In the genomic region with DNA sequence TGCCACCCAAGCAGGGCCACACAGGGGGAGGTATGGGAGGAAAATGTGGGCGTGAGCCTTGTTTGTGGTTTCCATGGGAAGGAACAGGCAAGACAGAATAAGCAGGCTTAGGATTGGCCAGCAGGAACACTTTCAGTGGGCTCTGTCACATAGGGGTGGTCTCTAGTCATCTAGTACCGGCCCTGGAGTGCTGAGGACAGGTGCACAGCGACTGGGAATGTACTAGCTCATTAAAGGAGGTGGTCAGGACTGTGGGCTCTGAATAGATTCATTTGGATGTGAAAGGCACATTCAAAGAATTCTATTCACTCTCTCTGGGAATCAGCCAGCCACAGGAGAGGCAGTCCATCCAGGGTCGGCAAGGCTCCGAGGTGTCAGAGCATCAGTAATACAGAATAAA, we compare ENCODE assay signal across 20 cellular contexts.
DNase-seq lines count a peak whose midpoint lies in the region; ATAC-seq and TF ChIP-seq lines count a peak whose summit lies in the region.
"Had no signal": no experiment of that assay in that cellular context is flagged by ENCODE, and none has a peak within 500 bp of the region (broad histone marks: within the 10 kb centered on the region; RNA-seq: fewer than 3 reads in every experiment).

No MANE protein-coding gene starts in this region.

- H3K4me1 ChIP-seq in SJCRH30 = peaks cover 7% of the 10 kb centered on the region; the same call in 1 of the 2 replicates
- H3K4me1 ChIP-seq in naive thymus-derived CD4-positive, alpha-beta T cell (ENCODE audit: control insufficient read depth in 2 of 2, insufficient read depth in 2 of 2, low read length in 2 of 2) = no peaks in the 10 kb centered on the region
- H3K4me1 ChIP-seq: A549 had no signal

- peaks cover 3% of the 10 kb centered on the region for H3K27me3 Mint-ChIP-seq in neural crest cell (ENCODE audit: low read depth)
- H3K27me3 Mint-ChIP-seq in naive thymus-derived CD4-positive, alpha-beta T cell = peaks cover 4 to 21% (median 5%) of the 10 kb centered on the region in 5 donors
- H3K27me3 Mint-ChIP-seq in CD4-positive, alpha-beta T cell = no peaks in the 10 kb centered on the region
- H3K27me3 Mint-ChIP-seq in stimulated activated memory B cell treated with anti-CD40 and anti-IgM and Interleukin-4, amounts not matched to agents 10 μg/mL and 1 μg/mL and 100 μg/mL, for 72 hours = peaks cover 20% of the 10 kb centered on the region

- peak overlapping the region; percentile 24 for H3K27ac Mint-ChIP-seq in neural crest cell (ENCODE audit: unreplicated experiment)
- no peak overlapping the region for H3K27ac Mint-ChIP-seq in naive thymus-derived CD4-positive, alpha-beta T cell
- H3K27ac Mint-ChIP-seq in CD4-positive, alpha-beta T cell = no peak overlapping the region
- H3K27ac Mint-ChIP-seq in stimulated activated memory B cell treated with anti-CD40 and anti-IgM and Interleukin-4, amounts not matched to agents 10 μg/mL and 1 μg/mL and 100 μg/mL, for 72 hours = no peak overlapping the region
- H3K27ac Mint-ChIP-seq: CD4-positive, alpha-beta memory T cell had no signal

- H3K4me1 Mint-ChIP-seq in neural crest cell = peaks cover 20% of the 10 kb centered on the region
- H3K4me1 Mint-ChIP-seq in naive thymus-derived CD4-positive, alpha-beta T cell = no peaks in the 10 kb centered on the region
- H3K4me1 Mint-ChIP-seq in CD4-positive, alpha-beta T cell (ENCODE audit: low read depth) = no peaks in the 10 kb centered on the region
- no peaks in the 10 kb centered on the region for H3K4me1 Mint-ChIP-seq in stimulated activated memory B cell treated with anti-CD40 and anti-IgM and Interleukin-4, amounts not matched to agents 10 μg/mL and 1 μg/mL and 100 μg/mL, for 72 hours
- H3K4me1 Mint-ChIP-seq: CD4-positive, alpha-beta memory T cell; IgD-negative memory B cell had no signal

- POLR2A ChIA-PET in naive thymus-derived CD4-positive, alpha-beta T cell (lab: Charles Lee) = no interaction called here
- POLR2A ChIA-PET in CD4-positive, alpha-beta T cell (lab: Charles Lee) = no interaction called here

- H3K36me3 Mint-ChIP-seq in neural crest cell (ENCODE audit: low read depth) = no peaks in the 10 kb centered on the region
- H3K36me3 Mint-ChIP-seq in naive thymus-derived CD4-positive, alpha-beta T cell = no peaks in the 10 kb centered on the region
- no peaks in the 10 kb centered on the region for H3K36me3 Mint-ChIP-seq in CD4-positive, alpha-beta T cell (ENCODE audit: low read depth)
- no peaks in the 10 kb centered on the region for H3K36me3 Mint-ChIP-seq in stimulated activated memory B cell treated with anti-CD40 and anti-IgM and Interleukin-4, amounts not matched to agents 10 μg/mL and 1 μg/mL and 100 μg/mL, for 72 hours
- H3K36me3 Mint-ChIP-seq: CD4-positive, alpha-beta memory T cell; IgD-negative memory B cell had no signal

- CTCF ChIA-PET in naive thymus-derived CD4-positive, alpha-beta T cell (lab: Charles Lee) = no interaction called here
- CTCF ChIA-PET in CD4-positive, alpha-beta T cell (lab: Charles Lee) = no interaction called here

- DNase-seq in H7 (peak; percentile 39), SJCRH30 (peak; percentile 84 to 90), iPS DF 19.7 (ENCODE audit: low read depth, low spot score) (peak; percentile 59), neural crest cell (ENCODE audit: low read depth, low spot score) (no peak), SHP77 treated with DMSO at 0.1 percent for 48 hours (lab: John Stamatoyannopoulos, UW) (no peak)
- DNase-seq in naive thymus-derived CD4-positive, alpha-beta T cell = no peak
- no peak for DNase-seq in CD4-positive, alpha-beta T cell
- DNase-seq: CD4-positive, alpha-beta memory T cell; DMS53; EL; Karpas-422; NCI-H1417 treated with DMSO at 0.1 percent for 48 hours; NCI-H187 treated with DMSO at 0.1 percent for 48 hours; NCI-H2227 treated with DMSO at 0.1 percent for 48 hours; NCI-H524; NCI-H82; SIG-M5 had no signal

- H3K27ac ChIP-seq in SJCRH30 = peak overlapping the region; percentile 55; the same call in 1 of the 2 replicates
- no peak overlapping the region for H3K27ac ChIP-seq in naive thymus-derived CD4-positive, alpha-beta T cell (ENCODE audit: low read depth, low read length)
- H3K27ac ChIP-seq in CD4-positive, alpha-beta T cell (ENCODE audit: low read depth, low read length) = no peak overlapping the region
- H3K27ac ChIP-seq: A549 had no signal

- no peak overlapping the region for H3K4me3 ChIP-seq in H7 (ENCODE audit: insufficient read depth, low read depth, low read length)
- H3K4me3 ChIP-seq in SJCRH30 = no peak overlapping the region
- H3K4me3 ChIP-seq in naive thymus-derived CD4-positive, alpha-beta T cell (ENCODE audit: low read length) = no peak overlapping the region
- H3K4me3 ChIP-seq: A549 had no signal

- H3K9me3 Mint-ChIP-seq in neural crest cell = no peaks in the 10 kb centered on the region
- peaks cover 0 to 3% (median 0%) of the 10 kb centered on the region in 11 donors for H3K9me3 Mint-ChIP-seq in naive thymus-derived CD4-positive, alpha-beta T cell
- no peaks in the 10 kb centered on the region for H3K9me3 Mint-ChIP-seq in CD4-positive, alpha-beta T cell
- H3K9me3 Mint-ChIP-seq in stimulated activated memory B cell treated with anti-CD40 and anti-IgM and Interleukin-4, amounts not matched to agents 10 μg/mL and 1 μg/mL and 100 μg/mL, for 72 hours = no peaks in the 10 kb centered on the region

- TF ChIP-seq CTCF in neural crest cell (conservative IDR thresholded peaks at IDR 0.05) = no peak
- no peak for TF ChIP-seq CTCF in CD4-positive, alpha-beta T cell (IDR thresholded peaks at IDR 0.05)

- H3K4me3 Mint-ChIP-seq in neural crest cell = no peak overlapping the region
- no peak overlapping the region for H3K4me3 Mint-ChIP-seq in naive thymus-derived CD4-positive, alpha-beta T cell
- no peak overlapping the region for H3K4me3 Mint-ChIP-seq in CD4-positive, alpha-beta T cell
- no peak overlapping the region for H3K4me3 Mint-ChIP-seq in stimulated activated memory B cell treated with anti-CD40 and anti-IgM and Interleukin-4, amounts not matched to agents 10 μg/mL and 1 μg/mL and 100 μg/mL, for 72 hours
- H3K4me3 Mint-ChIP-seq: CD4-positive, alpha-beta memory T cell; IgD-negative memory B cell had no signal

- H3K9me3 ChIP-seq in SJCRH30 (replicated peaks) = no peaks in the 10 kb centered on the region
- H3K9me3 ChIP-seq in naive thymus-derived CD4-positive, alpha-beta T cell (ENCODE audit: control insufficient read depth in 2 of 3, low read length in 3 of 3) = no peaks in the 10 kb centered on the region
- no peaks in the 10 kb centered on the region for H3K9me3 ChIP-seq in CD4-positive, alpha-beta T cell (ENCODE audit: control insufficient read depth, low read length)
- H3K9me3 ChIP-seq: A549 had no signal

- H3K36me3 ChIP-seq in H7 (replicated peaks; ENCODE audit: control insufficient read depth, insufficient read depth, low read length) (no peaks in the 10 kb centered on the region), SJCRH30 (no peaks in the 10 kb centered on the region)
- no peaks in the 10 kb centered on the region for H3K36me3 ChIP-seq in naive thymus-derived CD4-positive, alpha-beta T cell (ENCODE audit: control insufficient read depth in 2 of 3, insufficient read depth in 3 of 3, low read length in 3 of 3)

- no peaks in the 10 kb centered on the region for H3K27me3 ChIP-seq in H7 (ENCODE audit: control insufficient read depth, insufficient read depth, low read length)
- no peaks in the 10 kb centered on the region for H3K27me3 ChIP-seq in SJCRH30
- no peaks in the 10 kb centered on the region for H3K27me3 ChIP-seq in naive thymus-derived CD4-positive, alpha-beta T cell (ENCODE audit: control insufficient read depth in 2 of 2, insufficient read depth in 2 of 2, low read length in 2 of 2)
- H3K27me3 ChIP-seq in CD4-positive, alpha-beta T cell (ENCODE audit: control insufficient read depth, insufficient read depth, low read length) = no peaks in the 10 kb centered on the region

- intact Hi-C loops in naive thymus-derived CD4-positive, alpha-beta T cell (cut with micrococcal nuclease) = no loop called here
- intact Hi-C loops in CD4-positive, alpha-beta T cell (cut with DNase I, micrococcal nuclease) = no loop called here

- ATAC-seq in naive thymus-derived CD4-positive, alpha-beta T cell = no peak
- ATAC-seq in CD4-positive, alpha-beta T cell (ENCODE audit: poor library complexity) = no peak
- ATAC-seq in stimulated activated memory B cell treated with anti-CD40 and anti-IgM and Interleukin-4, amounts not matched to agents 10 μg/mL and 1 μg/mL and 100 μg/mL, for 72 hours = no peak
- ATAC-seq: A549 had no signal

Comparison
In these comparisons a context has a peak if more than half of its experiments do, and no peak if none do; other contexts are left out.
1. DNase-seq: peak in H7 (single experiment), SJCRH30 (2 of 2) and iPS DF 19.7 (single experiment); none in neural crest cell (single experiment), naive thymus-derived CD4-positive, alpha-beta T cell (0 of 9), CD4-positive, alpha-beta T cell (0 of 10) and SHP77 treated with DMSO at 0.1 percent for 48 hours (single experiment).